ENCODE assay signal across 3 cellular contexts in the genomic region with DNA sequence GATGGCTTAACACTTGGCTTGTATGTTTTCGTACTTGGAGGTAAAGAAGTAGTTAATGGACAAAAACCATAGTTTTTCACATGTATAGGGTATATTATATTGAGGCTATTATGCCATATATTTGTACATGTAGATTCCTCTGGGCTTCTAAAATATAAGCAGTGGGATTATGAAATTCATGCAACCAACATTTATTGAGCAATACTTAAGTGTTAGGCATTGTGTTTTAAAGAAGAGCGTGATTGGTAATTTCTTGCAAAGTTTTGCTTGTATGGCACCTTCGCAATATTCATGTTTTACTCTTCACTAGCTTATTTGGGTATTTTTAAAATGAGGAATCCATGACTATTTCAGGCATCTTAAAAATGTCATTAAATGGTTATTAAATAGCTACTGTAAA.
A peak's percentile ranks its signal among the peaks of the same experiment; 100 is the strongest.
TF ChIP-seq lines count a peak whose summit lies in the region.

No MANE protein-coding gene starts in this region.

TF ChIP-seq in HepG2, 621 proteins besides CTCF, POLR2A, EP300 and RAD21:
- TF ChIP-seq CEBPB (IDR thresholded peaks at IDR 0.05; ENCODE audit: borderline replicate concordance, low read depth, low read length) (peak; percentile 73; the same call in 1 of the 2 replicates), CEBPG (CRISPR knock-in tag; IDR thresholded peaks at IDR 0.05) (0 out of 2 replicates have a peak, but pooled peaks have one; percentile 30), KMT2A (CRISPR knock-in tag; IDR thresholded peaks at IDR 0.05) (no peak)
TF ChIP-seq in HepG2: peak in this region for 2.

TF ChIP-seq in K562, 482 proteins besides CTCF, POLR2A, EP300 and RAD21:
- no peak for TF ChIP-seq CEBPG (CRISPR knock-in tag; IDR thresholded peaks at IDR 0.05)
- TF ChIP-seq CEBPG (tag; conservative IDR thresholded peaks at IDR 0.05 in 1 of 2, IDR thresholded peaks at IDR 0.05 in 1 of 2): peak; percentile 66 to 84; a peak in 3 of 4 replicates
- TF ChIP-seq CXXC5 (CRISPR knock-in tag; IDR thresholded peaks at IDR 0.05): no peak
- TF ChIP-seq CEBPB (tag; IDR thresholded peaks at IDR 0.05): peak; percentile 78; the same call in 1 of the 2 replicates
- TF ChIP-seq, protein P1, sequence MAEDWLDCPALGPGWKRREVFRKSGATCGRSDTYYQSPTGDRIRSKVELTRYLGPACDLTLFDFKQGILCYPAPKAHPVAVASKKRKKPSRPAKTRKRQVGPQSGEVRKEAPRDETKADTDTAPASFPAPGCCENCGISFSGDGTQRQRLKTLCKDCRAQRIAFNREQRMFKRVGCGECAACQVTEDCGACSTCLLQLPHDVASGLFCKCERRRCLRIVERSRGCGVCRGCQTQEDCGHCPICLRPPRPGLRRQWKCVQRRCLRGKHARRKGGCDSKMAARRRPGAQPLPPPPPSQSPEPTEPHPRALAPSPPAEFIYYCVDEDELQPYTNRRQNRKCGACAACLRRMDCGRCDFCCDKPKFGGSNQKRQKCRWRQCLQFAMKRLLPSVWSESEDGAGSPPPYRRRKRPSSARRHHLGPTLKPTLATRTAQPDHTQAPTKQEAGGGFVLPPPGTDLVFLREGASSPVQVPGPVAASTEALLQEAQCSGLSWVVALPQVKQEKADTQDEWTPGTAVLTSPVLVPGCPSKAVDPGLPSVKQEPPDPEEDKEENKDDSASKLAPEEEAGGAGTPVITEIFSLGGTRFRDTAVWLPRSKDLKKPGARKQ (CRISPR knock-in tag; IDR thresholded peaks at IDR 0.05): no peak
- no peak for TF ChIP-seq NFIX (CRISPR knock-in tag; IDR thresholded peaks at IDR 0.05; ENCODE audit: low read depth)
TF ChIP-seq in K562: peak in this region for 2.

TF ChIP-seq in GM12891, 5 proteins besides CTCF, POLR2A, EP300 and RAD21:
- TF ChIP-seq SPI1 (IDR thresholded peaks at IDR 0.05; ENCODE audit: low read depth, low read length) (no peak), TAF1 (IDR thresholded peaks at IDR 0.05; ENCODE audit: low read depth, low read length) (no peak), PAX5 (IDR thresholded peaks at IDR 0.05; ENCODE audit: insufficient read depth, low read length, severe bottlenecking) (no peak), POLR2AphosphoS5 (IDR thresholded peaks at IDR 0.05; ENCODE audit: low read depth, low read length) (no peak), POU2F2 (IDR thresholded peaks at IDR 0.05; ENCODE audit: low read depth, low read length) (no peak)
